ENCODE assay signal across 8 cellular contexts in genomic region chr13:99322297-99323103, GRCh38. TPM values are rescaled to one million over a fixed set of nuclear protein-coding genes. Genes with fewer than 3 reads are reported as not detected.
A peak's percentile ranks its signal among the peaks of the same experiment; 100 is the strongest.
DNase-seq lines count a peak whose midpoint lies in the region; ATAC-seq and TF ChIP-seq lines count a peak whose summit lies in the region.

No MANE protein-coding gene starts in this region.

- CTCF ChIA-PET in activated naive CD4-positive, alpha-beta T cell treated with anti-CD3 and anti-CD28 coated beads, Interleukin-2, amount 10 ng/mL, durations not matched to agents 7 days and 5 days (lab: Charles Lee): interaction anchor here (0.8 to 2.5 kb wide), 7 partner anchors 16 to 115 kb away, joined by 3 to 12 read pairs (median 4); no protein-coding TSS in a partner anchor

- H3K27me3 Mint-ChIP-seq in IgD-negative memory B cell: no peaks in the 10 kb centered on the region
- no peaks in the 10 kb centered on the region for H3K27me3 Mint-ChIP-seq in activated naive CD4-positive, alpha-beta T cell treated with anti-CD3 and anti-CD28 coated beads, Interleukin-2, amount 10 ng/mL, durations not matched to agents 7 days and 5 days

- ATAC-seq in GM21576 (IDR thresholded peaks at IDR 0.05; ENCODE audit: unreplicated experiment): peak; percentile 86

- peak overlapping the region; percentile 29 to 87 (median 78) for H3K27ac Mint-ChIP-seq in IgD-negative memory B cell
- peak overlapping the region; percentile 91 for H3K27ac Mint-ChIP-seq in activated naive CD4-positive, alpha-beta T cell treated with anti-CD3 and anti-CD28 coated beads, Interleukin-2, amount 10 ng/mL, durations not matched to agents 7 days and 5 days

- no peak overlapping the region; the same call in 1 of the 2 replicates for H3K4me3 ChIP-seq in GM12864 (ENCODE audit: low read depth, low read length)

- H3K9me3 Mint-ChIP-seq in IgD-negative memory B cell: no peaks in the 10 kb centered on the region
- H3K9me3 Mint-ChIP-seq in activated naive CD4-positive, alpha-beta T cell treated with anti-CD3 and anti-CD28 coated beads, Interleukin-2, amount 10 ng/mL, durations not matched to agents 7 days and 5 days: no peaks in the 10 kb centered on the region

- DNase-seq in GM12864 (ENCODE audit: low read depth): peak; percentile 71
- peak; percentile 48 for DNase-seq in activated naive CD4-positive, alpha-beta T cell treated with anti-CD3 and anti-CD28 coated beads, Interleukin-2, amount 10 ng/mL, durations not matched to agents 7 days and 5 days
- peak; percentile 50 for DNase-seq in kidney tubule cell (ENCODE audit: low spot score)
- DNase-seq in NCI-H2029 treated with DMSO at 0.1 percent for 48 hours (lab: John Stamatoyannopoulos, UW): no peak
- no peak for DNase-seq in DMS79 (lab: John Stamatoyannopoulos, UW)
- no peak for DNase-seq in NCI-H748 treated with DMSO at 0.1 percent for 48 hours (lab: John Stamatoyannopoulos, UW)

- H3K36me3 Mint-ChIP-seq in IgD-negative memory B cell: peaks cover 6% of the 10 kb centered on the region
- H3K36me3 Mint-ChIP-seq in activated naive CD4-positive, alpha-beta T cell treated with anti-CD3 and anti-CD28 coated beads, Interleukin-2, amount 10 ng/mL, durations not matched to agents 7 days and 5 days: peaks cover 48% of the 10 kb centered on the region

- TF ChIP-seq CTCF in GM12864 (IDR thresholded peaks at IDR 0.05; ENCODE audit: low read depth, low read length, missing control alignments): no peak

- peak overlapping the region; percentile 6 to 83 (median 74) for H3K4me3 Mint-ChIP-seq in IgD-negative memory B cell
- peak overlapping the region; percentile 16 for H3K4me3 Mint-ChIP-seq in activated naive CD4-positive, alpha-beta T cell treated with anti-CD3 and anti-CD28 coated beads, Interleukin-2, amount 10 ng/mL, durations not matched to agents 7 days and 5 days

- H3K4me1 Mint-ChIP-seq in IgD-negative memory B cell: peaks cover 43 to 52% (median 51%) of the 10 kb centered on the region in 3 donors
- peaks cover 64% of the 10 kb centered on the region for H3K4me1 Mint-ChIP-seq in activated naive CD4-positive, alpha-beta T cell treated with anti-CD3 and anti-CD28 coated beads, Interleukin-2, amount 10 ng/mL, durations not matched to agents 7 days and 5 days

RNA-seq across cellular contexts. Expression of gene GPR183, which starts 15.3 kb away (rescaled TPM):
- polyA plus RNA-seq in IgD-negative memory B cell: 494 TPM

Comparison
In these comparisons a context has a peak if more than half of its experiments do, and no peak if none do; other contexts are left out.
1. DNase-seq: peak in GM12864 (single experiment), activated naive CD4-positive, alpha-beta T cell treated with anti-CD3 and anti-CD28 coated beads, Interleukin-2, amount 10 ng/mL, durations not matched to agents 7 days and 5 days (single experiment) and kidney tubule cell (single experiment); none in NCI-H2029 treated with DMSO at 0.1 percent for 48 hours (single experiment), DMS79 (single experiment) and NCI-H748 treated with DMSO at 0.1 percent for 48 hours (single experiment).